Comparison of ENCODE assay signal across 7 cellular contexts in the genomic region with DNA sequence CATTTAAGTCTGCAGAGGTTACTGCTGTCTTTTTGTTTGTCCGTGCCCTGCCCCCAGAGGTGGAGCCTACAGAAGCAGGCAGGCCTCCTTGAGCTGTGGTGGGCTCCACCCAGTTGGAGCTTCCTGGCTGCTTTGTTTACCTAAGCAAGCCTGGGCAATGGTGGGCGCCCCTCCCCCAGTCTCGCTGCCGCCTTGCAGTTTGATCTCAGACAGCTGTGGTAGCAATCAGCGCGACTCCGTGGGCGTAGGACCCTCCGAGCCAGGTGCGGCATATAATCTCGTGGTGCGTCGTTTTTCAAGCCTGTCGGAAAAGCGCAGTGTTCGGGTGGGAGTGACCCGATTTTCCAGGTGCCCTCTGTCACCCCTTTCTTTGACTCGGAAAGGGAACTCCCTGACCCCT.
DNase-seq lines count a peak whose midpoint lies in the region; TF ChIP-seq lines count a peak whose summit lies in the region.
"Not testable (repeated sequence)": the region's sequence is repeated elsewhere in the genome, so short reads cannot be mapped to it uniquely, and the experiment has no call there.

No MANE protein-coding gene starts in this region.

- not testable (repeated sequence) for H3K9me3 ChIP-seq in Caco-2; HUES64 (ENCODE audit: insufficient read depth, low read depth, low read length); iPS DF 6.9 (ENCODE audit: control insufficient read depth, insufficient read depth, low read length); trophoblast cell (ENCODE audit: insufficient read depth, low read depth, low read length)

- H2BK5ac ChIP-seq in trophoblast cell (ENCODE audit: low read depth, low read length, poor library complexity): not testable (repeated sequence)

- peak overlapping the region; percentile 48 for H3K4me3 ChIP-seq in Caco-2 (ENCODE audit: low read depth, low read length)
- H3K4me3 ChIP-seq in H7 (ENCODE audit: insufficient read depth, low read depth, low read length): peak overlapping the region; percentile 36
- peak overlapping the region; percentile 34 for H3K4me3 ChIP-seq in HUES64 (ENCODE audit: low read length)
- peak overlapping the region; percentile 8; the same call in 1 of the 2 replicates for H3K4me3 ChIP-seq in iPS DF 6.9 (ENCODE audit: low read length)
- H3K4me3 ChIP-seq in trophoblast cell (ENCODE audit: low read depth, low read length): not testable (repeated sequence)

- peaks cover 12% of the 10 kb centered on the region for H3K36me3 Mint-ChIP-seq in Caco-2 (ENCODE audit: insufficient read depth, unreplicated experiment)
- not testable (repeated sequence) for H3K36me3 Mint-ChIP-seq in chondrocyte (ENCODE audit: low read depth); neural crest cell (ENCODE audit: low read depth)

- H2BK120ac ChIP-seq in trophoblast cell (ENCODE audit: insufficient read depth, low read length, poor library complexity): not testable (repeated sequence)

- H3K27me3 ChIP-seq in Caco-2 (replicated peaks; ENCODE audit: control insufficient read depth, insufficient read depth, low read length); H7 (ENCODE audit: control insufficient read depth, insufficient read depth, low read length); HUES64 (ENCODE audit: insufficient read depth, low read length); iPS DF 6.9 (ENCODE audit: control insufficient read depth, insufficient read depth, low read length); trophoblast cell (ENCODE audit: insufficient read depth, low read length): not testable (repeated sequence)

- H2AK5ac ChIP-seq in trophoblast cell (ENCODE audit: low read length): not testable (repeated sequence)

- H3K14ac ChIP-seq in trophoblast cell (ENCODE audit: low read length): not testable (repeated sequence)

- not testable (repeated sequence) for H2BK12ac ChIP-seq in trophoblast cell (ENCODE audit: low read length)

- peaks cover 19% of the 10 kb centered on the region for H3K4me1 ChIP-seq in Caco-2
- H3K4me1 ChIP-seq in HUES64 (ENCODE audit: insufficient read depth, low read length); iPS DF 6.9 (ENCODE audit: control insufficient read depth, insufficient read depth, low read length); trophoblast cell (ENCODE audit: control insufficient read depth in 1 of 2, insufficient read depth in 2 of 2, low read length in 2 of 2): not testable (repeated sequence)

- not testable (repeated sequence) for BruUV-seq in Caco-2 (replicated peaks; lab: Mats Ljungman, UMichigan)

- H3K79me1 ChIP-seq in trophoblast cell (ENCODE audit: low read length): not testable (repeated sequence)

- not testable (repeated sequence) for H3K4me2 ChIP-seq in trophoblast cell (ENCODE audit: low read length)

- H4K8ac ChIP-seq in trophoblast cell (ENCODE audit: low read depth, low read length): peak overlapping the region; percentile 38

- peak overlapping the region; percentile 43 for H4K12ac ChIP-seq in trophoblast cell (ENCODE audit: low read depth, low read length)

- POLR2A ChIA-PET in Caco-2 (lab: Charles Lee): not testable (repeated sequence)

- not testable (repeated sequence) for H2AFZ ChIP-seq in trophoblast cell (ENCODE audit: insufficient read depth, low read length, poor library complexity)

- 74% methylated on average over 17 of the region's 18 CpGs for WGBS in HUES64
- no CpG with 5 or more reads among the region's 18 CpGs for WGBS in iPS DF 6.9 (ENCODE audit: insufficient coverage, insufficient read length)
- WGBS in trophoblast cell (ENCODE audit: extremely low coverage, insufficient coverage, insufficient read length): no CpG with 5 or more reads among the region's 18 CpGs

- peak overlapping the region; percentile 71 for H3K27ac Mint-ChIP-seq in Caco-2 (ENCODE audit: unreplicated experiment)
- H3K27ac Mint-ChIP-seq in chondrocyte (ENCODE audit: unreplicated experiment): not testable (repeated sequence)
- peak overlapping the region; percentile 87 for H3K27ac Mint-ChIP-seq in neural crest cell (ENCODE audit: unreplicated experiment)

- peak overlapping the region; percentile 47; the same call in 1 of the 2 replicates for H3K9ac ChIP-seq in HUES64 (ENCODE audit: low read depth, low read length)
- not testable (repeated sequence) for H3K9ac ChIP-seq in trophoblast cell (ENCODE audit: low read length)

- not testable (repeated sequence) for H3K4ac ChIP-seq in trophoblast cell (ENCODE audit: low read depth, low read length)

- H3K9me3 Mint-ChIP-seq in Caco-2 (ENCODE audit: unreplicated experiment); chondrocyte (ENCODE audit: low read depth); neural crest cell: not testable (repeated sequence)

- H3K27ac ChIP-seq in HUES64 (ENCODE audit: low read depth, low read length); iPS DF 6.9 (ENCODE audit: low read length); trophoblast cell (ENCODE audit: low read depth, low read length): not testable (repeated sequence)

- DNase-seq in Caco-2 (peak in 1 of 2 experiments; percentile 51), neural crest cell (ENCODE audit: low read depth, low spot score) (peak; percentile 2)
- DNase-seq in H7; chondrocyte (ENCODE audit: low spot score); iPS DF 6.9 (ENCODE audit: low read depth, low spot score); trophoblast cell: not testable (repeated sequence)

- H3K36me3 ChIP-seq in Caco-2 (ENCODE audit: control insufficient read depth, insufficient read depth, low read length); H7 (replicated peaks; ENCODE audit: control insufficient read depth, insufficient read depth, low read length); HUES64 (ENCODE audit: insufficient read depth, low read length); iPS DF 6.9 (ENCODE audit: control insufficient read depth, insufficient read depth, low read length); trophoblast cell (ENCODE audit: control insufficient read depth in 1 of 2, insufficient read depth in 2 of 2, low read length in 2 of 2): not testable (repeated sequence)

- peaks cover 31% of the 10 kb centered on the region for H3K4me1 Mint-ChIP-seq in Caco-2 (ENCODE audit: low read depth, unreplicated experiment)
- not testable (repeated sequence) for H3K4me1 Mint-ChIP-seq in chondrocyte (ENCODE audit: low read depth); neural crest cell

- H3K4me3 Mint-ChIP-seq in Caco-2 (ENCODE audit: unreplicated experiment) (peak overlapping the region; percentile 78), chondrocyte (ENCODE audit: unreplicated experiment) (peak overlapping the region; percentile 31), neural crest cell (peak overlapping the region; percentile 89)

- H4K91ac ChIP-seq in trophoblast cell (ENCODE audit: low read depth, low read length): not testable (repeated sequence)

- not testable (repeated sequence) for H3K79me2 ChIP-seq in trophoblast cell (ENCODE audit: control insufficient read depth, insufficient read depth, low read length, poor library complexity)

- CTCF ChIA-PET in Caco-2 (lab: Charles Lee): not testable (repeated sequence)

- H3K27me3 Mint-ChIP-seq in Caco-2 (ENCODE audit: insufficient read depth, unreplicated experiment); neural crest cell (ENCODE audit: low read depth): not testable (repeated sequence)
- H3K27me3 Mint-ChIP-seq in chondrocyte (ENCODE audit: low read depth): peaks cover 12% of the 10 kb centered on the region

- H3K18ac ChIP-seq in trophoblast cell (ENCODE audit: low read length): not testable (repeated sequence)

- TF ChIP-seq CTCF in Caco-2 (IDR thresholded peaks at IDR 0.05; ENCODE audit: insufficient read depth in 1 of 2, low read depth in 1 of 2, low read length in 1 of 2, severe bottlenecking in 1 of 2, unreplicated experiment in 1 of 2); chondrocyte (IDR thresholded peaks at IDR 0.05); neural crest cell (conservative IDR thresholded peaks at IDR 0.05): not testable (repeated sequence)

- H3K23ac ChIP-seq in trophoblast cell (ENCODE audit: low read length): not testable (repeated sequence)

- intact Hi-C loops in Caco-2 (cut with micrococcal nuclease; ENCODE audit: unreplicated experiment): loop anchor here (2.0 kb wide), 1 partner anchor 25 kb away; no protein-coding TSS in a partner anchor

Comparison
In these comparisons a context has a peak if more than half of its experiments do, and no peak if none do; other contexts are left out.
1. H3K4me3 Mint-ChIP-seq: peak in every context shown above with its lines; median percentile 89 in neural crest cell; 78 in Caco-2; 31 in chondrocyte.